In the genomic region with DNA sequence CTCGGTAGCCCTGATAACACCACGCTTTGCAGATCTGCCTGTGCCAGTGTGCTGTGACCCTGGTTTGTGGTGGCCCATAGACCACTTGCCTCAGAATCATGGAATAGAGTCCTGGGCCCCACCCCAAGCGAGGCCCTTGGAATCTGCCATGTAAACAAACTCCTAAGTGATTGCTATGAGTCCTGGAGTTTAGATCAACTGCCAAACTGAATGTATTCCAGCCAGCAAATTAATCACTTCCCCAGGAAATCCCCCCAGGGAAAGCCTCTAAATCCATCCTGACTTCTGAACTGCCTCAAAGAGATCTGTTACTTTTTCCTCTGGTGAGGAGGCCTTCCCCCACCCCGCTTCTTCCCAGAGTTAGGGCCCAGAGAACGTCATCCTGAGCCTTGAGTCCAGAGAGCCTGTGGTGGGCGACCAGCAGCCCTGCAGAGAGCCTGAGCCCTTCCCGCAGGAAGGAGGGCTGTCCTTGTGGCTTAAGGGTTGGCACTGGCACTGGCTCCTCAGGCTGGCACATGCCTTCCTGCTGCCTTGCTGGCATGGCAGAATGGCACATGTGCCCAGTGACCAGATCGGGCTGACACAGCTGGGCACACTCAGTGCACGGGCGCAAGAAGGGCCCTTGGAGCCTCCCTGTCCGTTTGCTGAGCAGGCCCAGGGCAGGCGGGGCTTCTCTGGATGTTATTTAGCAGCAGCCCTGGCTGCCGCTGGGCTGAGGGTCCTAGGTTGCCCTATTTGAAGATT, we compare ENCODE assay signal across 13 cellular contexts. TPM values are rescaled to one million over a fixed set of nuclear protein-coding genes. Genes with fewer than 3 reads are reported as not detected.
DNase-seq lines count a peak whose midpoint lies in the region; ATAC-seq and TF ChIP-seq lines count a peak whose summit lies in the region.
"Had no signal": no experiment of that assay in that cellular context is flagged by ENCODE, and none has a peak within 500 bp of the region (broad histone marks: within the 10 kb centered on the region; RNA-seq: fewer than 3 reads in every experiment).

No MANE protein-coding gene starts in this region.

- H3K9me3 Mint-ChIP-seq in activated T-cell treated with anti-CD3 and anti-CD28 coated beads, Interleukin-2, amount 50 U/mL, for 24 hours, result no peaks in the 10 kb centered on the region
- H3K9me3 Mint-ChIP-seq in endodermal cell, result no peaks in the 10 kb centered on the region
- H3K9me3 Mint-ChIP-seq: activated naive CD8-positive, alpha-beta T cell treated with anti-CD3 and anti-CD28 coated beads, Interleukin-2, amount 50 U/mL, for 24 hours had no signal

- peak overlapping the region; percentile 86 for H2BK120ac ChIP-seq in mesenchymal stem cell (ENCODE audit: low read depth, low read length)

- peaks cover 6% of the 10 kb centered on the region for H3K79me1 ChIP-seq in mesenchymal stem cell (replicated peaks; ENCODE audit: low read length, poor library complexity, severe bottlenecking)

- no peak overlapping the region for H3K4me2 ChIP-seq in mesenchymal stem cell (ENCODE audit: low read length, poor library complexity, severe bottlenecking)

- H3K36me3 ChIP-seq in endodermal cell (ENCODE audit: control insufficient read depth, insufficient read depth, low read length), result no peaks in the 10 kb centered on the region
- peaks cover 0 to 4% of the 10 kb centered on the region in 2 experiments for H3K36me3 ChIP-seq in mesenchymal stem cell (ENCODE audit: control insufficient read depth in 1 of 2, insufficient read depth in 2 of 2, low read depth in 1 of 2, low read length in 2 of 2)
- H3K36me3 ChIP-seq in thoracic aorta, result no peaks in the 10 kb centered on the region
- H3K36me3 ChIP-seq: tibial nerve had no signal

- peak overlapping the region; percentile 99 for H4K8ac ChIP-seq in mesenchymal stem cell (ENCODE audit: low read length)

- H3K27ac ChIP-seq in endodermal cell (ENCODE audit: low read depth, low read length) (no peak overlapping the region), mesenchymal stem cell (ENCODE audit: low read length, poor library complexity, severe bottlenecking) (no peak overlapping the region), thoracic aorta (peak overlapping the region in 1 of 2 donors; percentile 39)
- H3K27ac ChIP-seq: tibial nerve had no signal

- H3K9me3 ChIP-seq in endodermal cell (ENCODE audit: control insufficient read depth, low read length) (no peaks in the 10 kb centered on the region), mesenchymal stem cell (ENCODE audit: control insufficient read depth, low read length) (no peaks in the 10 kb centered on the region), thoracic aorta (no peaks in the 10 kb centered on the region)
- H3K9me3 ChIP-seq: tibial nerve had no signal

- peak overlapping the region in 1 of 2 experiments; percentile 66 for H3K23ac ChIP-seq in mesenchymal stem cell (ENCODE audit: low read length in 2 of 2)

- H2BK15ac ChIP-seq in mesenchymal stem cell (ENCODE audit: low read depth, poor library complexity, severe bottlenecking), result peak overlapping the region; percentile 78

- DNase-seq in activated T-cell treated with anti-CD3 and anti-CD28 coated beads, Interleukin-2, amount 50 U/mL, for 24 hours, result no peak
- DNase-seq in activated T-cell treated with anti-CD3 and anti-CD28 coated beads, Interleukin-2, amount 50 U/mL, for 1 hour, result no peak
- DNase-seq in endodermal cell (no peak), mesenchymal stem cell (peak; percentile 89), thoracic aorta (ENCODE audit: low spot score) (no peak), cerebellum (ENCODE audit: low spot score) (no peak), NCI-H2196 treated with DMSO at 0.1 percent for 48 hours (lab: John Stamatoyannopoulos, UW; ENCODE audit: unreplicated experiment) (no peak)
- DNase-seq: 8988T; activated CD8-positive, alpha-beta memory T cell treated with anti-CD3 and anti-CD28 coated beads, Interleukin-2, amount 50 U/mL, for 48 hours; activated naive CD8-positive, alpha-beta T cell treated with anti-CD3 and anti-CD28 coated beads, Interleukin-2, amount 50 U/mL, for 24 hours; NCI-H1092 treated with DMSO at 0.1 percent for 48 hours had no signal

- H3K14ac ChIP-seq in mesenchymal stem cell (ENCODE audit: low read length in 2 of 2), result peak overlapping the region in 1 of 2 experiments; percentile 84

- H3K4me3 ChIP-seq in endodermal cell (ENCODE audit: low read length) (no peak overlapping the region), mesenchymal stem cell (ENCODE audit: insufficient read depth in 1 of 2, low read depth in 1 of 2, low read length in 2 of 2) (no peak overlapping the region), thoracic aorta (no peak overlapping the region)
- H3K4me3 ChIP-seq: tibial nerve had no signal

- peak overlapping the region; percentile 21 for H2AK5ac ChIP-seq in mesenchymal stem cell (ENCODE audit: low read length, severe bottlenecking)

- H2BK5ac ChIP-seq in mesenchymal stem cell (ENCODE audit: low read depth, low read length, poor library complexity, severe bottlenecking), result no peak overlapping the region

- ATAC-seq in thoracic aorta (ENCODE audit: insufficient number of reproducible peaks, low FRiP score, low read depth) (peak; percentile 5), HG03565 (IDR thresholded peaks at IDR 0.05; ENCODE audit: unreplicated experiment) (no peak)
- ATAC-seq: activated naive CD8-positive, alpha-beta T cell treated with anti-CD3 and anti-CD28 coated beads, Interleukin-2, amount 50 U/mL, for 24 hours had no signal

- H2AFZ ChIP-seq in mesenchymal stem cell (ENCODE audit: low read depth, low read length), result no peak overlapping the region

- TF ChIP-seq CTCF in endodermal cell (conservative IDR thresholded peaks at IDR 0.05) (no peak), thoracic aorta (IDR thresholded peaks at IDR 0.05) (no peak)

- H4K91ac ChIP-seq in mesenchymal stem cell (ENCODE audit: low read length), result peak overlapping the region; percentile 99

- H3K4ac ChIP-seq in mesenchymal stem cell (ENCODE audit: low read depth in 1 of 2, low read length in 2 of 2), result peak overlapping the region; percentile 88 to 99

- no peaks in the 10 kb centered on the region for H3K27me3 Mint-ChIP-seq in activated T-cell treated with anti-CD3 and anti-CD28 coated beads, Interleukin-2, amount 50 U/mL, for 24 hours
- no peaks in the 10 kb centered on the region for H3K27me3 Mint-ChIP-seq in endodermal cell (ENCODE audit: insufficient read depth)
- H3K27me3 Mint-ChIP-seq: activated naive CD8-positive, alpha-beta T cell treated with anti-CD3 and anti-CD28 coated beads, Interleukin-2, amount 50 U/mL, for 24 hours had no signal

- WGBS in endodermal cell (ENCODE audit: insufficient coverage in 1 of 2, insufficient read length in 1 of 2), 2 experiments, result 90 to 94% methylated on average over 11 to 13 of the region's 13 CpGs
- 40% methylated on average over 13 of the region's 13 CpGs for WGBS in mesenchymal stem cell

- H3K27ac Mint-ChIP-seq in activated T-cell treated with anti-CD3 and anti-CD28 coated beads, Interleukin-2, amount 50 U/mL, for 24 hours, result peak overlapping the region; percentile 37
- peak overlapping the region; percentile 80 for H3K27ac Mint-ChIP-seq in endodermal cell
- H3K27ac Mint-ChIP-seq: activated naive CD8-positive, alpha-beta T cell treated with anti-CD3 and anti-CD28 coated beads, Interleukin-2, amount 50 U/mL, for 24 hours had no signal

- H3K4me3 Mint-ChIP-seq in activated T-cell treated with anti-CD3 and anti-CD28 coated beads, Interleukin-2, amount 50 U/mL, for 24 hours, result no peak overlapping the region
- peak overlapping the region; percentile 25 for H3K4me3 Mint-ChIP-seq in endodermal cell
- H3K4me3 Mint-ChIP-seq: activated naive CD8-positive, alpha-beta T cell treated with anti-CD3 and anti-CD28 coated beads, Interleukin-2, amount 50 U/mL, for 24 hours had no signal

- peak overlapping the region; percentile 78 to 96 for H2BK12ac ChIP-seq in mesenchymal stem cell (ENCODE audit: low read length in 2 of 2)

- H3K4me1 ChIP-seq in endodermal cell (ENCODE audit: control insufficient read depth, insufficient read depth, low read length) (peaks cover 39% of the 10 kb centered on the region), mesenchymal stem cell (ENCODE audit: control insufficient read depth, insufficient read depth, low read depth, low read length) (peaks cover 27% of the 10 kb centered on the region), thoracic aorta (ENCODE audit: control insufficient read depth in 1 of 2, low read depth in 2 of 2) (peaks cover 0 to 41% of the 10 kb centered on the region in 2 donors)

- no peaks in the 10 kb centered on the region for H3K36me3 Mint-ChIP-seq in activated T-cell treated with anti-CD3 and anti-CD28 coated beads, Interleukin-2, amount 50 U/mL, for 24 hours (ENCODE audit: low read depth)
- H3K36me3 Mint-ChIP-seq in endodermal cell (ENCODE audit: low read depth), result no peaks in the 10 kb centered on the region

- H3K18ac ChIP-seq in mesenchymal stem cell (ENCODE audit: low read depth in 1 of 2, low read length in 2 of 2), result peak overlapping the region; percentile 95 to 100

- no peaks in the 10 kb centered on the region for H3K4me1 Mint-ChIP-seq in activated T-cell treated with anti-CD3 and anti-CD28 coated beads, Interleukin-2, amount 50 U/mL, for 24 hours (ENCODE audit: low read depth)
- H3K4me1 Mint-ChIP-seq in endodermal cell, result peaks cover 54% of the 10 kb centered on the region
- H3K4me1 Mint-ChIP-seq: activated naive CD8-positive, alpha-beta T cell treated with anti-CD3 and anti-CD28 coated beads, Interleukin-2, amount 50 U/mL, for 24 hours had no signal

- no peak overlapping the region for H3K9ac ChIP-seq in endodermal cell (ENCODE audit: extremely low read depth, low read length, poor library complexity, severe bottlenecking)
- no peak overlapping the region for H3K9ac ChIP-seq in mesenchymal stem cell (ENCODE audit: low read length)

- no peaks in the 10 kb centered on the region for H3K27me3 ChIP-seq in endodermal cell (ENCODE audit: control insufficient read depth, insufficient read depth, low read length, poor library complexity, severe bottlenecking)
- H3K27me3 ChIP-seq in mesenchymal stem cell (ENCODE audit: control insufficient read depth in 1 of 2, insufficient read depth in 1 of 2, low read length in 2 of 2), result no peaks in the 10 kb centered on the region
- no peaks in the 10 kb centered on the region for H3K27me3 ChIP-seq in thoracic aorta (replicated peaks; ENCODE audit: insufficient read depth)
- H3K27me3 ChIP-seq: tibial nerve had no signal

RNA-seq across cellular contexts. Expression of a gene that starts 50.6 kb away (rescaled TPM):
- 10 to 100 TPM; 66.3 to 79.4 TPM for total RNA-seq in endodermal cell
- polyA plus RNA-seq in endodermal cell (2013, experiment 1 of 2), result 64.5 TPM
- polyA plus RNA-seq in endodermal cell (2013, experiment 2 of 2), result 61.1 TPM
- 51.0 TPM for polyA plus RNA-seq in mesenchymal stem cell (2013, experiment 1 of 2)
- polyA plus RNA-seq in mesenchymal stem cell (2013, experiment 2 of 2), result 49.9 TPM
- 100 to 1,000 TPM in 1 of 2 donors, 10 to 100 TPM in 1; 70.1 to 102 TPM for total RNA-seq in thoracic aorta
- total RNA-seq in cerebellum, result 56.2 TPM
